Comparison of ENCODE assay signal across 12 cellular contexts in genomic region chr2:220053919-220054318, GRCh38.
A peak's percentile ranks its signal among the peaks of the same experiment; 100 is the strongest.
DNase-seq lines count a peak whose midpoint lies in the region; ATAC-seq, FAIRE-seq and TF ChIP-seq lines count a peak whose summit lies in the region.
"Had no signal": no experiment of that assay in that cellular context is flagged by ENCODE, and none has a peak within 500 bp of the region (broad histone marks: within the 10 kb centered on the region; RNA-seq: fewer than 3 reads in every experiment).

No MANE protein-coding gene starts in this region.

- H3K4me2 ChIP-seq in HCT116 (ENCODE audit: low read length) = no peak overlapping the region

- CTCF ChIA-PET in HCT116 (lab: Charles Lee) = no interaction called here

- ATAC-seq in HCT116 (peak; percentile 44; the same call in 1 of the 2 replicates), foreskin keratinocyte (no peak)
- ATAC-seq: pancreas had no signal

- peaks cover 0 to 3% of the 10 kb centered on the region in 2 experiments; a peak in 1 of 4 replicates for H3K36me3 ChIP-seq in HCT116 (ENCODE audit: control insufficient read depth in 1 of 2, insufficient read depth in 2 of 2, low read length in 2 of 2)
- H3K36me3 ChIP-seq: pancreas had no signal

- H3K9me3 ChIP-seq in HCT116 (ENCODE audit: control insufficient read depth in 1 of 2, insufficient read depth in 1 of 2, low read depth in 1 of 2, low read length in 2 of 2) = no peaks in the 10 kb centered on the region
- H3K9me3 ChIP-seq: pancreas had no signal

- peak; percentile 66 for TF ChIP-seq RAD21 in HCT116 (IDR thresholded peaks at IDR 0.05; ENCODE audit: low read depth)

- no peak overlapping the region for H2AFZ ChIP-seq in HCT116 (ENCODE audit: low read depth, low read length, poor library complexity, severe bottlenecking)

- H3K9ac ChIP-seq in HCT116 (ENCODE audit: low read length) = no peak overlapping the region

- H4K20me1 ChIP-seq in HCT116 (ENCODE audit: insufficient read depth) = no peaks in the 10 kb centered on the region

- H3K79me2 ChIP-seq in HCT116 (ENCODE audit: insufficient read depth, low read length) = no peaks in the 10 kb centered on the region

- DNase-seq in HCT116 (ENCODE audit: low read depth, low spot score) = peak; percentile 24
- peak; percentile 52 for DNase-seq in RCC 7860 (ENCODE audit: low spot score)
- no peak for DNase-seq in foreskin keratinocyte
- no peak for DNase-seq in mesenteric fat pad (ENCODE audit: low spot score)
- no peak for DNase-seq in NCI-H128 (lab: John Stamatoyannopoulos, UW; ENCODE audit: unreplicated experiment)
- DNase-seq in activated CD4-positive, alpha-beta T cell treated with anti-CD3 and anti-CD28 coated beads for 4 hours = no peak
- DNase-seq in NCI-H345 treated with DMSO at 0.1 percent for 48 hours (lab: John Stamatoyannopoulos, UW; ENCODE audit: unreplicated experiment) = no peak
- DNase-seq: pancreas; stimulated activated CD4-positive, alpha-beta T cell treated with anti-CD3 and anti-CD28 coated beads, Interleukin-2, amount 100 ng/mL, for 24 hours; stimulated activated naive CD4-positive, alpha-beta T cell had no signal

- H3K4me3 ChIP-seq in HCT116 (replicated peaks in 1 of 2; ENCODE audit: low read depth in 1 of 2, low read length in 2 of 2) = no peak overlapping the region
- H3K4me3 ChIP-seq: pancreas had no signal

- H3K27me3 ChIP-seq in HCT116 (ENCODE audit: insufficient read depth, low read length) (no peaks in the 10 kb centered on the region), foreskin keratinocyte (no peaks in the 10 kb centered on the region)
- H3K27me3 ChIP-seq: pancreas had no signal

- BruUV-seq in HCT116 (replicated peaks; lab: Mats Ljungman, UMichigan) = no TSS peak

- intact Hi-C loops in HCT116 (cut with micrococcal nuclease) = no loop called here

- TF ChIP-seq POLR2A in HCT116 (IDR thresholded peaks at IDR 0.05; ENCODE audit: borderline replicate concordance, extremely low read depth, insufficient read depth, insufficient read length) = no peak

- RAD21 ChIA-PET in HCT116 (lab: Charles Lee; ENCODE audit: low non-redundant PET in 1 of 2, low total read pairs in 2 of 2, uncharacterized antibody in 2 of 2, unreplicated experiment in 2 of 2) = no interaction called here

- no peaks in the 10 kb centered on the region for H3K9me2 ChIP-seq in HCT116 (ENCODE audit: insufficient read depth)

- peak; percentile 68 for TF ChIP-seq CTCF in C4-2B (conservative IDR thresholded peaks at IDR 0.05)
- peak; percentile 22 to 69 (median 51); a peak in 5 of 6 replicates for TF ChIP-seq CTCF in HCT116 (IDR thresholded peaks at IDR 0.05 in 2 of 3, conservative IDR thresholded peaks at IDR 0.05 in 1 of 3; ENCODE audit: borderline replicate concordance in 1 of 3, insufficient read depth in 1 of 3, low read depth in 2 of 3, low read length in 2 of 3)
- TF ChIP-seq CTCF in foreskin keratinocyte (conservative IDR thresholded peaks at IDR 0.05) = peak; percentile 60

- POLR2A ChIA-PET in HCT116 (lab: Charles Lee) = interaction anchor here (1.2 kb wide), 1 partner anchor 27 kb away, joined by 3 read pairs; no protein-coding TSS in a partner anchor

- H3K4me1 ChIP-seq in HCT116 (ENCODE audit: control insufficient read depth in 1 of 2, insufficient read depth in 2 of 2, low read length in 2 of 2) (no peaks in the 10 kb centered on the region), foreskin keratinocyte (no peaks in the 10 kb centered on the region)
- H3K4me1 ChIP-seq: pancreas had no signal

- H3K27ac ChIP-seq in C4-2B (no peak overlapping the region), HCT116 (ENCODE audit: low read depth, low read length) (no peak overlapping the region), foreskin keratinocyte (no peak overlapping the region)
- H3K27ac ChIP-seq: pancreas had no signal

- FAIRE-seq in RCC 7860 (lab: Jason Lieb, UNC) = peak; percentile 77
- FAIRE-seq: GM18507, pancreas had no signal

TF ChIP-seq in HCT116, 20 proteins besides CTCF, POLR2A, EP300 and RAD21:
- TF ChIP-seq YY1 (IDR thresholded peaks at IDR 0.05; ENCODE audit: extremely low read depth, insufficient replicate concordance, low read depth, low read length) = no peak
- no peak for TF ChIP-seq ZFX (IDR thresholded peaks at IDR 0.05)
- TF ChIP-seq JUND (IDR thresholded peaks at IDR 0.05) = no peak
- TF ChIP-seq EZH2phosphoT487 (IDR thresholded peaks at IDR 0.05; ENCODE audit: borderline replicate concordance) = no peak
- TF ChIP-seq SP1 (IDR thresholded peaks at IDR 0.05; ENCODE audit: low read depth) = no peak
- no peak for TF ChIP-seq ELF1 (IDR thresholded peaks at IDR 0.05; ENCODE audit: borderline replicate concordance, low read depth)
- TF ChIP-seq ZNF274 (IDR thresholded peaks at IDR 0.05; ENCODE audit: low read depth, low read length) = no peak
- TF ChIP-seq REST (IDR thresholded peaks at IDR 0.05; ENCODE audit: low read depth) = no peak
- TF ChIP-seq ATF3 (IDR thresholded peaks at IDR 0.05) = no peak
- TF ChIP-seq SRF (IDR thresholded peaks at IDR 0.05; ENCODE audit: low read depth) = no peak
- no peak for TF ChIP-seq CEBPB (IDR thresholded peaks at IDR 0.05; ENCODE audit: low read depth)

Comparison
In these comparisons a context has a peak if more than half of its experiments do, and no peak if none do; other contexts are left out.
1. DNase-seq: peak in HCT116 (single experiment) and RCC 7860 (single experiment); none in foreskin keratinocyte (0 of 2), mesenteric fat pad (single experiment), NCI-H128 (single experiment), activated CD4-positive, alpha-beta T cell treated with anti-CD3 and anti-CD28 coated beads for 4 hours (0 of 2) and NCI-H345 treated with DMSO at 0.1 percent for 48 hours (single experiment).
2. Peak in every context shown above with its lines, with median percentiles within 50 percentile points of each other: CTCF ChIP-seq.